Comparison of ENCODE assay signal across 30 cellular contexts in the genomic region with DNA sequence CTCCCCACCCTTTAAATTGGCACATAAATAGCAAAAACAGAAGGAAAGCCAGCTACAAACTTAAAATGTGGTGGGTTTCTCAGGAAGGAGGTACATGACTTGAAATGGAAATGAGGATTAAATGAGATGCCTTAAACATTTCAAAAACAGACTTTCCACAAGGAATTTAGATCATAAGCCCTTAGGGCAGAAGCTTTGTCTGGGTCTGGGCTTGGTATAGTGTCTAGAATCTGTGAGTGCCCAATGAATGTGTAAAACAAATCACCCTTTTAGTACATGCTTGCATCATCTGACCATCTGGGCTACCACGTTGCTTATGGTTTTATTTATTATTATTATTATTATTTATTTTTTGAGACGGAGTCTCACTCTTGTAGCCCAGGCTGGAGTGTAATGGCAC. TPM values are rescaled to one million over a fixed set of nuclear protein-coding genes. Genes with fewer than 3 reads are reported as not detected.
DNase-seq lines count a peak whose midpoint lies in the region; ATAC-seq and TF ChIP-seq lines count a peak whose summit lies in the region.
"Had no signal": no experiment of that assay in that cellular context is flagged by ENCODE, and none has a peak within 500 bp of the region (broad histone marks: within the 10 kb centered on the region; RNA-seq: fewer than 3 reads in every experiment).

No MANE protein-coding gene starts in this region.

- H3K36me3 ChIP-seq in A673 (ENCODE audit: insufficient read depth, low read length, poor library complexity, severe bottlenecking) (no peaks in the 10 kb centered on the region), Panc1 (ENCODE audit: control insufficient read depth, insufficient read depth, low read length) (no peaks in the 10 kb centered on the region), hepatocyte (replicated peaks; ENCODE audit: insufficient read depth, low read depth) (no peaks in the 10 kb centered on the region)
- H3K36me3 ChIP-seq: BE2C, gastrocnemius medialis, neutrophil, stomach, tibial artery had no signal

- CTCF ChIA-PET in A673 (lab: Charles Lee): interaction anchor here (1.1 to 8.7 kb wide), 5 partner anchors 38 to 296 kb away, joined by 3 to 205 read pairs (median 9); a partner anchor contains a TSS
- CTCF ChIA-PET in Panc1 (lab: Charles Lee): interaction anchor here (1.0 to 2.2 kb wide), 3 partner anchors 38 to 121 kb away, joined by 3 to 7 read pairs (median 3); no protein-coding TSS in a partner anchor
- CTCF ChIA-PET in activated CD4-positive, alpha-beta memory T cell treated with anti-CD3 and anti-CD28 coated beads, Interleukin-2, amount 10 ng/mL, durations not matched to agents 7 days and 5 days (lab: Charles Lee): interaction anchor here (1.1 to 8.3 kb wide), 12 partner anchors 10 to 289 kb away, joined by 3 to 263 read pairs (median 8); no protein-coding TSS in a partner anchor

- peaks cover 7% of the 10 kb centered on the region for H3K9me3 ChIP-seq in A673 (ENCODE audit: low read depth, low read length, poor library complexity, severe bottlenecking)
- H3K9me3 ChIP-seq in Panc1 (ENCODE audit: control insufficient read depth, insufficient read depth, low read depth, low read length): peaks cover 10% of the 10 kb centered on the region; the same call in 1 of the 2 replicates
- H3K9me3 ChIP-seq in hepatocyte (ENCODE audit: low read depth): no peaks in the 10 kb centered on the region
- H3K9me3 ChIP-seq: BE2C, gastrocnemius medialis, neutrophil, stomach, tibial artery had no signal

- ATAC-seq in Panc1 (no peak), HG03354 (IDR thresholded peaks at IDR 0.05; ENCODE audit: poor library complexity, severe bottlenecking, unreplicated experiment) (no peak)
- ATAC-seq: A549; activated CD8-positive, alpha-beta memory T cell treated with anti-CD3 and anti-CD28 coated beads, Interleukin-2, amount 10 ng/mL, durations not matched to agents 7 days and 5 days; activated T-cell treated with anti-CD3 and anti-CD28 coated beads, Interleukin-2, amount 50 U/mL, for 72 hours; gastrocnemius medialis; left ventricle myocardium superior had no signal

- H3K4me2 ChIP-seq in hepatocyte: no peak overlapping the region

- no peaks in the 10 kb centered on the region for H3K36me3 Mint-ChIP-seq in chondrocyte (ENCODE audit: low read depth)
- no peaks in the 10 kb centered on the region for H3K36me3 Mint-ChIP-seq in activated CD4-positive, alpha-beta memory T cell treated with anti-CD3 and anti-CD28 coated beads, Interleukin-2, amount 10 ng/mL, durations not matched to agents 7 days and 5 days (ENCODE audit: low read depth)
- H3K36me3 Mint-ChIP-seq: activated CD8-positive, alpha-beta memory T cell treated with anti-CD3 and anti-CD28 coated beads, Interleukin-2, amount 10 ng/mL, durations not matched to agents 7 days and 5 days; brain had no signal

- H3K27me3 ChIP-seq in A673 (replicated peaks; ENCODE audit: insufficient read depth, low read depth, low read length, poor library complexity): no peaks in the 10 kb centered on the region
- no peaks in the 10 kb centered on the region for H3K27me3 ChIP-seq in Panc1 (ENCODE audit: control insufficient read depth, insufficient read depth, low read length)
- H3K27me3 ChIP-seq in hepatocyte: no peaks in the 10 kb centered on the region

- H3K9me2 ChIP-seq in hepatocyte (replicated peaks; ENCODE audit: insufficient read depth): no peaks in the 10 kb centered on the region

- no TSS peak for BruUV-seq in A673 (replicated peaks; lab: Mats Ljungman, UMichigan)
- no TSS peak for BruUV-seq in Panc1 (replicated peaks; lab: Mats Ljungman, UMichigan)

- no peak overlapping the region for H2AFZ ChIP-seq in hepatocyte

- no peaks in the 10 kb centered on the region for H3K79me2 ChIP-seq in hepatocyte

- POLR2A ChIA-PET in A673 (lab: Charles Lee; ENCODE audit: low non-redundant PET) (no interaction called here), Panc1 (lab: Charles Lee) (interaction anchor here (0.6 kb wide), 1 partner anchor 10 kb away, joined by 4 read pairs; no protein-coding TSS in a partner anchor)
- POLR2A ChIA-PET in activated CD4-positive, alpha-beta memory T cell treated with anti-CD3 and anti-CD28 coated beads, Interleukin-2, amount 10 ng/mL, durations not matched to agents 7 days and 5 days (lab: Charles Lee): interaction anchor here (1.4 to 3.3 kb wide), 2 partner anchors 69 to 92 kb away, joined by 4 to 13 read pairs; no protein-coding TSS in a partner anchor

- H3K9me3 Mint-ChIP-seq in chondrocyte (ENCODE audit: low read depth): no peaks in the 10 kb centered on the region
- H3K9me3 Mint-ChIP-seq in activated CD4-positive, alpha-beta memory T cell treated with anti-CD3 and anti-CD28 coated beads, Interleukin-2, amount 10 ng/mL, durations not matched to agents 7 days and 5 days: no peaks in the 10 kb centered on the region
- H3K9me3 Mint-ChIP-seq: activated T-cell treated with anti-CD3 and anti-CD28 coated beads, Interleukin-2, amount 50 U/mL, for 72 hours; CD8-positive, alpha-beta memory T cell had no signal

- WGBS in hepatocyte (ENCODE audit: low lambda C conversion rate, missing lambda C conversion rate): 93% methylated on average over 2 of the region's 2 CpGs

- intact Hi-C loops in A673 (cut with micrococcal nuclease; ENCODE audit: unreplicated experiment) (loop anchor here (5.0 to 10.0 kb wide), 2 partner anchors 57 to 1624 kb away; no protein-coding TSS in a partner anchor), Panc1 (cut with micrococcal nuclease; ENCODE audit: unreplicated experiment) (no loop called here)

- peaks cover 51% of the 10 kb centered on the region for H3K4me1 ChIP-seq in A673 (ENCODE audit: insufficient read depth, low read length, poor library complexity, severe bottlenecking)
- peaks cover 29% of the 10 kb centered on the region for H3K4me1 ChIP-seq in Panc1 (ENCODE audit: control insufficient read depth, insufficient read depth, low read length)
- peaks cover 37% of the 10 kb centered on the region for H3K4me1 ChIP-seq in hepatocyte (ENCODE audit: insufficient read depth)
- H3K4me1 ChIP-seq: BE2C had no signal

- in situ Hi-C loops in Panc1 (cut with HindIII; ENCODE audit: low pct_unique_long_range_greater_than_20kb, low sequenced_read_pairs): no loop called here

- H3K4me1 Mint-ChIP-seq in chondrocyte (ENCODE audit: low read depth): peaks cover 71% of the 10 kb centered on the region
- peaks cover 50% of the 10 kb centered on the region for H3K4me1 Mint-ChIP-seq in activated CD4-positive, alpha-beta memory T cell treated with anti-CD3 and anti-CD28 coated beads, Interleukin-2, amount 10 ng/mL, durations not matched to agents 7 days and 5 days

- H3K4me3 ChIP-seq in A673 (ENCODE audit: low read depth, low read length, poor library complexity, severe bottlenecking): no peak overlapping the region
- no peak overlapping the region for H3K4me3 ChIP-seq in Panc1 (ENCODE audit: low read depth in 2 of 2, low read length in 2 of 2)
- no peak overlapping the region for H3K4me3 ChIP-seq in hepatocyte
- H3K4me3 ChIP-seq: A549, gastrocnemius medialis, stomach, tibial artery had no signal

- DNase-seq in A673 (ENCODE audit: low spot score): no peak
- DNase-seq in Panc1 (ENCODE audit: low read depth, low spot score): no peak
- DNase-seq in chondrocyte (ENCODE audit: low spot score): no peak
- DNase-seq in hepatocyte (ENCODE audit: low spot score): no peak
- DNase-seq in NCI-H82 (lab: John Stamatoyannopoulos, UW): no peak
- DNase-seq in activated CD4-positive, alpha-beta memory T cell treated with anti-CD3 and anti-CD28 coated beads, Interleukin-2, amount 10 ng/mL, durations not matched to agents 7 days and 5 days: no peak
- no peak for DNase-seq in GM19238 (ENCODE audit: insufficient read length, low spot score)
- DNase-seq: activated CD4-positive, alpha-beta T cell treated with anti-CD3 and anti-CD28 coated beads, Interleukin-2, amount 50 U/mL, for 1 hour; activated CD8-positive, alpha-beta memory T cell treated with anti-CD3 and anti-CD28 coated beads, Interleukin-2, amount 10 ng/mL, durations not matched to agents 7 days and 5 days; activated naive CD4-positive, alpha-beta T cell; activated T-cell treated with anti-CD3 and anti-CD28 coated beads, Interleukin-2, amount 50 U/mL, for 72 hours; BE2C; CD8-positive, alpha-beta memory T cell; effector CD4-positive, alpha-beta T cell; gastrocnemius medialis; Karpas-422; left ventricle myocardium superior; NCI-H1436; NCI-H2081 treated with DMSO at 0.1 percent for 48 hours; NCI-H748 treated with DMSO at 0.1 percent for 48 hours; small intestine; stimulated activated CD4-positive, alpha-beta T cell treated with anti-CD3 and anti-CD28 coated beads, Interleukin-1b, Interleukin-23, amount 100 ng/mL, for 48 hours; stimulated activated CD8-positive, alpha-beta memory T cell treated with anti-CD3 and anti-CD28 coated beads, Interleukin-4, amount 100 ng/mL, for 48 hours; stomach; tibial artery had no signal

- TF ChIP-seq CTCF in A673 (conservative IDR thresholded peaks at IDR 0.05; ENCODE audit: low read depth, low read length) (no peak), Panc1 (IDR thresholded peaks at IDR 0.05) (no peak), chondrocyte (IDR thresholded peaks at IDR 0.05) (no peak), hepatocyte (IDR thresholded peaks at IDR 0.05; ENCODE audit: poor library complexity) (no peak)

- H3K27ac Mint-ChIP-seq in chondrocyte (ENCODE audit: unreplicated experiment): peak overlapping the region; percentile 96
- no peak overlapping the region for H3K27ac Mint-ChIP-seq in activated CD4-positive, alpha-beta memory T cell treated with anti-CD3 and anti-CD28 coated beads, Interleukin-2, amount 10 ng/mL, durations not matched to agents 7 days and 5 days
- H3K27ac Mint-ChIP-seq: activated T-cell treated with anti-CD3 and anti-CD28 coated beads, Interleukin-2, amount 50 U/mL, for 72 hours had no signal

- no peaks in the 10 kb centered on the region for H3K27me3 Mint-ChIP-seq in chondrocyte (ENCODE audit: low read depth)
- peaks cover 3% of the 10 kb centered on the region for H3K27me3 Mint-ChIP-seq in activated CD4-positive, alpha-beta memory T cell treated with anti-CD3 and anti-CD28 coated beads, Interleukin-2, amount 10 ng/mL, durations not matched to agents 7 days and 5 days

- no peaks in the 10 kb centered on the region for H4K20me1 ChIP-seq in hepatocyte (ENCODE audit: insufficient read depth, poor library complexity, severe bottlenecking)

- H3K27ac ChIP-seq in A673 (ENCODE audit: low read depth, low read length, poor library complexity, severe bottlenecking) (peak overlapping the region; percentile 1), Panc1 (ENCODE audit: low read length) (peak overlapping the region; percentile 14; the same call in 1 of the 2 replicates), hepatocyte (peak overlapping the region; percentile 83)
- H3K27ac ChIP-seq: HL-60, neutrophil, tibial artery had no signal

- H3K4me3 Mint-ChIP-seq in chondrocyte (ENCODE audit: unreplicated experiment): no peak overlapping the region
- H3K4me3 Mint-ChIP-seq in activated CD4-positive, alpha-beta memory T cell treated with anti-CD3 and anti-CD28 coated beads, Interleukin-2, amount 10 ng/mL, durations not matched to agents 7 days and 5 days: no peak overlapping the region
- H3K4me3 Mint-ChIP-seq: activated CD8-positive, alpha-beta memory T cell treated with anti-CD3 and anti-CD28 coated beads, Interleukin-2, amount 10 ng/mL, durations not matched to agents 7 days and 5 days had no signal

RNA-seq across cellular contexts. Expression of a gene that starts 37.1 kb away (rescaled TPM):
- total RNA-seq in A673 (2021) (3.5 and 10.7 TPM in 2 replicates), Panc1 (2021; ENCODE audit: unreplicated experiment) (35.6 TPM), chondrocyte (83.1 to 192 TPM (median 190 TPM) in 3 replicates), hepatocyte (20.3 and 22.9 TPM in 2 replicates)
- polyA plus RNA-seq in Panc1 (2012; ENCODE audit: insufficient read length): 36.3 TPM
- polyA plus RNA-seq in hepatocyte: 275 and 276 TPM in 2 replicates
- total RNA-seq in activated CD4-positive, alpha-beta memory T cell treated with anti-CD3 and anti-CD28 coated beads, Interleukin-2, amount 10 ng/mL, durations not matched to agents 7 days and 5 days: not detected
- total RNA-seq: activated CD8-positive, alpha-beta memory T cell treated with anti-CD3 and anti-CD28 coated beads, Interleukin-2, amount 10 ng/mL, durations not matched to agents 7 days and 5 days; activated T-cell treated with anti-CD3 and anti-CD28 coated beads, Interleukin-2, amount 50 U/mL, for 72 hours; CD8-positive, alpha-beta memory T cell had no signal
- polyA plus RNA-seq: CD8-positive, alpha-beta memory T cell had no signal

Comparison
In these comparisons a context has a peak if more than half of its experiments do, and no peak if none do; other contexts are left out.
1. H3K27ac ChIP-seq: peak in every context shown above with its lines; median percentile 83 in hepatocyte; 14 in Panc1; 1 in A673.